13 cellular contexts compared by ENCODE assay signal in genomic region chr16:84874983-84875382, GRCh38.
"Had no signal": no experiment of that assay in that cellular context is flagged by ENCODE, and none has a peak within 500 bp of the region (broad histone marks: within the 10 kb centered on the region; RNA-seq: fewer than 3 reads in every experiment).

No MANE protein-coding gene starts in this region.

- H3K27ac ChIP-seq: heart left ventricle, left ventricle myocardium inferior, skin epidermis had no signal

- H3K9me3 ChIP-seq: heart left ventricle, left ventricle myocardium inferior, neutrophil, sigmoid colon had no signal

- DNase-seq: effector memory CD4-positive, alpha-beta T cell; left cardiac atrium; mesendoderm; naive B cell; sigmoid colon; stimulated activated CD4-positive, alpha-beta T cell treated with anti-CD3 and anti-CD28 coated beads, Interleukin-12 subunit alpha, Interleukin-12 subunit beta, amount 100 ng/mL, for 4 hours; stimulated activated naive CD4-positive, alpha-beta T cell treated with Interleukin-2 at 50 U/mL for 16 hours had no signal

- ATAC-seq: esophagus mucosa, left cardiac atrium had no signal

- H3K4me3 ChIP-seq: heart left ventricle, left ventricle myocardium inferior, lung, sigmoid colon, skin epidermis had no signal

- H3K36me3 Mint-ChIP-seq: naive B cell had no signal

- H3K4me3 Mint-ChIP-seq: naive B cell had no signal

- H3K27ac Mint-ChIP-seq: naive B cell had no signal

- H3K4me1 Mint-ChIP-seq: naive B cell had no signal

- H3K4me1 ChIP-seq: heart left ventricle had no signal

- H3K27me3 ChIP-seq: heart left ventricle, neutrophil, sigmoid colon had no signal
